In the genomic region with DNA sequence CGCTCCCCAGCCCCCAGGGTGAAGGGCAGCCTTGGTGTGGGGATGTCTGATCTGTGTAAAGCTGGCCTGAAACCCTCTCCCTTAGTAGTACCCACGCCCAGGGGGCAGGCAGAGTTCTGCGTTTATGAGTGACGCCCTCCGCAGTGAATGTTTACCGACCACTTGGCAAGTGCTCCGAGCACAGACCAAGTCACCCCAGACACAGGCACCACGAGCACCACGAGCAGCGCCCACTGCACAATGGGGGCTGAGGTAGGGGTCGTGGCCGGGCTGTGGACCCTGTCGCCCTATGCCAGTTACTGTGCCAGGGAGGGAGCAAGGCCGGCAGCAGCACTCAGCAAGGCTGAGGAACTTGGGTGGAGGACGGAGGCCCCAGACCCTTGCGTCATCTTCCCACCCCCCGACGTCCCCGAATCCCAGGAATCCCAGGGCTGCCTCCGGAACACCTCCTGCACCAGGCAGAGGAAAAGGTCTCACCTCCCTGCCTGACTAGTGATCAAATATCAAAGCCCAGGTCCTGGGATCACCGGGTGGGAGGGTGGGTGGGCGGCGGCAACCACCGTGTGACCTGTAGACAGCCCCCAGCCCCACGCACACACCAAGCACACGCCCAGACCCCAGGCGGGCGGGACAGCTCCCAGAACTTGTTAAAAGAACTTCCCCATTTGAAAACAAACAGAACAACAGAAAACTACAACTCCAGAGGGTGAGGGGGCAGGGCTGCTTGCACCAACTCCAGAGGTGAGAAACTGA, we compare ENCODE assay signal across 9 cellular contexts. TPM values are rescaled to one million over a fixed set of nuclear protein-coding genes. Genes with fewer than 3 reads are reported as not detected.
DNase-seq lines count a peak whose midpoint lies in the region; ATAC-seq, FAIRE-seq and TF ChIP-seq lines count a peak whose summit lies in the region.
"Had no signal": no experiment of that assay in that cellular context is flagged by ENCODE, and none has a peak within 500 bp of the region (broad histone marks: within the 10 kb centered on the region; RNA-seq: fewer than 3 reads in every experiment).

No MANE protein-coding gene starts in this region.

- WGBS in GM23248 (ENCODE audit: low coverage in 1 of 2, low lambda C conversion rate in 2 of 2, missing lambda C conversion rate in 2 of 2), 2 experiments, result 1 to 4% methylated on average over 28 of the region's 28 CpGs
- 35 to 56% (median 48%) methylated on average over 8 to 28 of the region's 28 CpGs for WGBS in stomach, 5 donors

- H3K9me2 ChIP-seq in GM23248 (ENCODE audit: insufficient read depth), result no peaks in the 10 kb centered on the region

- peak overlapping the region; percentile 100 for H3K27ac ChIP-seq in GM23248
- peak overlapping the region; percentile 94 to 99 for H3K27ac ChIP-seq in ascending aorta
- peak overlapping the region; percentile 44 to 93 for H3K27ac ChIP-seq in kidney (ENCODE audit: low read depth in 2 of 2, low read length in 2 of 2)
- H3K27ac ChIP-seq in stomach, result peak overlapping the region; percentile 15 to 93 (median 86)

- no peak for TF ChIP-seq POLR2A in stomach (IDR thresholded peaks at IDR 0.05)

- TF ChIP-seq CTCF in ascending aorta (IDR thresholded peaks at IDR 0.05) (no peak), kidney (IDR thresholded peaks at IDR 0.05; ENCODE audit: borderline replicate concordance, extremely low read depth, insufficient read depth) (no peak), stomach (IDR thresholded peaks at IDR 0.05) (no peak)

- H3K9me3 ChIP-seq in GM23248 (ENCODE audit: low read depth), result no peaks in the 10 kb centered on the region
- H3K9me3 ChIP-seq in ascending aorta, result no peaks in the 10 kb centered on the region
- H3K9me3 ChIP-seq in kidney (ENCODE audit: control insufficient read depth in 1 of 2, low read length in 2 of 2), result no peaks in the 10 kb centered on the region
- H3K9me3 ChIP-seq in stomach, result no peaks in the 10 kb centered on the region

- ATAC-seq in GM21529 (IDR thresholded peaks at IDR 0.05; ENCODE audit: unreplicated experiment), result no peak
- ATAC-seq in GM21423 (IDR thresholded peaks at IDR 0.05; ENCODE audit: unreplicated experiment), result no peak

- peaks cover 95% of the 10 kb centered on the region for H3K79me2 ChIP-seq in GM23248 (ENCODE audit: insufficient read depth)

- peak overlapping the region; percentile 97 for H3K4me2 ChIP-seq in GM23248 (ENCODE audit: unreplicated experiment)

- H3K4me1 ChIP-seq in GM23248 (ENCODE audit: insufficient read depth), result peaks cover 57% of the 10 kb centered on the region
- peaks cover 54 to 65% of the 10 kb centered on the region in 2 donors for H3K4me1 ChIP-seq in ascending aorta
- peaks cover 48 to 70% of the 10 kb centered on the region in 2 donors for H3K4me1 ChIP-seq in kidney (ENCODE audit: control insufficient read depth in 1 of 2, insufficient read depth in 1 of 2, low read depth in 1 of 2, low read length in 2 of 2)
- peaks cover 71 to 96% (median 84%) of the 10 kb centered on the region in 4 donors for H3K4me1 ChIP-seq in stomach

- H2AFZ ChIP-seq in GM23248, result no peak overlapping the region

- TF ChIP-seq EP300 in stomach (IDR thresholded peaks at IDR 0.05), result no peak

- H3K36me3 ChIP-seq in GM23248 (ENCODE audit: low read depth) (no peaks in the 10 kb centered on the region), ascending aorta (peaks cover 14 to 22% of the 10 kb centered on the region in 2 donors), kidney (ENCODE audit: control insufficient read depth in 1 of 2, insufficient read depth in 2 of 2, low read length in 2 of 2) (no peaks in the 10 kb centered on the region), stomach (peaks cover 13 to 26% (median 21%) of the 10 kb centered on the region in 4 donors)

- intact Hi-C loops in ascending aorta (cut with DNase I) (loop anchor here (1.0 to 5.0 kb wide), 2 partner anchors 9 to 1355 kb away; a partner anchor contains a TSS), kidney (cut with DNase I) (no loop called here), stomach (cut with DNase I; ENCODE audit: low total_unique reads) (no loop called here)

- in situ Hi-C loops in GM23248 (cut with MboI), result no loop called here

- peak overlapping the region; percentile 100 for H3K4me3 ChIP-seq in GM23248
- H3K4me3 ChIP-seq in ascending aorta, result peak overlapping the region; percentile 40 to 64
- peak overlapping the region in 1 of 2 donors; percentile 4 for H3K4me3 ChIP-seq in kidney (ENCODE audit: low read length in 2 of 2)
- H3K4me3 ChIP-seq in stomach, result peak overlapping the region in 2 of 4 donors; percentile 12 to 14

- FAIRE-seq in kidney (lab: Jason Lieb, UNC), result no peak

- H3K27me3 ChIP-seq in GM23248 (replicated peaks; ENCODE audit: insufficient read depth) (no peaks in the 10 kb centered on the region), ascending aorta (no peaks in the 10 kb centered on the region), stomach (no peaks in the 10 kb centered on the region)

- no peaks in the 10 kb centered on the region for H4K20me1 ChIP-seq in GM23248 (ENCODE audit: insufficient read depth)

- H3K9ac ChIP-seq in GM23248 (peak overlapping the region; percentile 99), kidney (ENCODE audit: low read length in 2 of 2) (peak overlapping the region in 1 of 2 donors; percentile 44)

- peaks cover 26% of the 10 kb centered on the region for H3F3A ChIP-seq in GM23248 (ENCODE audit: insufficient read depth)

- no peak for DNase-seq in GM23248
- DNase-seq in ascending aorta (ENCODE audit: low spot score in 2 of 2), result peak in 1 of 2 donors; percentile 73
- no peak for DNase-seq in kidney
- DNase-seq in stomach, result no peak
- DNase-seq in stimulated activated CD4-positive, alpha-beta T cell treated with anti-CD3 and anti-CD28 coated beads, Interleukin-4, amount 100 ng/mL, for 1 hour, result no peak
- DNase-seq in activated CD8-positive, alpha-beta memory T cell treated with anti-CD3 and anti-CD28 coated beads, Interleukin-2, amount 50 U/mL, for 4 hours, result no peak
- DNase-seq: T-helper 9 cell had no signal

RNA-seq across cellular contexts. Expression of a gene that starts 5.3 kb away (rescaled TPM):
- 223 and 234 TPM in 2 replicates for total RNA-seq in GM23248 (2014; rRNA removed; shearing (Covaris generic))
- polyA plus RNA-seq in GM23248 (2016; fragmentation: Nextera tagmentation; extraction: Ambion mirVana), result 160 and 169 TPM in 2 replicates
- 218 TPM for total RNA-seq in ascending aorta
- total RNA-seq in kidney, result 82.7 TPM
- 75.7 TPM for polyA plus RNA-seq in kidney (ENCODE audit: insufficient read depth, low read depth, low replicate concordance)
- total RNA-seq in stomach, result 10 to 100 TPM; 10.5 to 25.6 (median 11.6) TPM
- polyA plus RNA-seq in stomach, result 1 to 10 TPM; 3.7 to 7.2 (median 5.1) TPM

RNA-seq across cellular contexts. Expression of a gene that starts 25.9 kb away (rescaled TPM):
- total RNA-seq in GM23248 (2014; rRNA removed; shearing (Covaris generic)), result 20.4 and 33.0 TPM in 2 replicates
- polyA plus RNA-seq in GM23248 (2016; fragmentation: Nextera tagmentation; extraction: Ambion mirVana), result 74.5 and 78.9 TPM in 2 replicates
- total RNA-seq in ascending aorta, result 26.6 TPM
- 29.4 TPM for total RNA-seq in kidney
- polyA plus RNA-seq in kidney (ENCODE audit: insufficient read depth, low read depth, low replicate concordance), result 61.1 TPM
- total RNA-seq in stomach, result 100 to 1,000 TPM in 1 of 5 donors, 10 to 100 TPM in 3, 1 to 10 TPM in 1; 4.7 to 218 (median 28.1) TPM
- 100 to 1,000 TPM in 2 of 3 donors, 10 to 100 TPM in 1; 54.4 to 117 (median 104) TPM for polyA plus RNA-seq in stomach

RNA-seq across cellular contexts. Expression of a gene that starts 39.4 kb away (rescaled TPM):
- 13.2 and 27.7 TPM in 2 replicates for total RNA-seq in GM23248 (2014; rRNA removed; shearing (Covaris generic))
- polyA plus RNA-seq in GM23248 (2016; fragmentation: Nextera tagmentation; extraction: Ambion mirVana) (5.9 and 7.3 TPM in 2 replicates), kidney (ENCODE audit: insufficient read depth, low read depth, low replicate concordance) (9.8 TPM), stomach (10 to 100 TPM; 12.6 to 14.2 (median 13.6) TPM)
- total RNA-seq in ascending aorta (41.9 TPM), kidney (50.1 TPM), stomach (100 to 1,000 TPM in 2 of 5 donors, 10 to 100 TPM in 3; 12.5 to 173 (median 57.2) TPM)

RNA-seq across cellular contexts. Expression of a gene that starts 48.7 kb away (rescaled TPM):
- total RNA-seq in GM23248 (2014; rRNA removed; shearing (Covaris generic)), result 43.9 and 47.2 TPM in 2 replicates
- polyA plus RNA-seq in GM23248 (2016; fragmentation: Nextera tagmentation; extraction: Ambion mirVana) (50.9 and 51.0 TPM in 2 replicates), kidney (ENCODE audit: insufficient read depth, low read depth, low replicate concordance) (49.4 TPM), stomach (10 to 100 TPM; 18.8 to 28.0 (median 24.5) TPM)
- total RNA-seq in ascending aorta (40.7 TPM), kidney (41.1 TPM), stomach (10 to 100 TPM; 26.8 to 53.0 (median 39.1) TPM)
